Comparison of ENCODE assay signal across 8 cellular contexts in genomic region chr9:35114113-35114847, GRCh38. TPM values are rescaled to one million over a fixed set of nuclear protein-coding genes. Genes with fewer than 3 reads are reported as not detected.
DNase-seq lines count a peak whose midpoint lies in the region; ATAC-seq and TF ChIP-seq lines count a peak whose summit lies in the region.

No MANE protein-coding gene starts in this region.

- H3K4me3 ChIP-seq in MG63, result peak overlapping the region; percentile 59
- H3K4me3 ChIP-seq in right atrium auricular region, result peak overlapping the region; percentile 62 to 65

- no peaks in the 10 kb centered on the region for H3K27me3 Mint-ChIP-seq in progenitor cell of endocrine pancreas

- H3K4me1 Mint-ChIP-seq in progenitor cell of endocrine pancreas (ENCODE audit: low read depth), result peaks cover 47% of the 10 kb centered on the region

- TF ChIP-seq CTCF in right atrium auricular region (IDR thresholded peaks at IDR 0.05), result no peak
- no peak for TF ChIP-seq CTCF in progenitor cell of endocrine pancreas (IDR thresholded peaks at IDR 0.05; ENCODE audit: unreplicated experiment)

- peak overlapping the region; percentile 90 to 98 for H3K27ac ChIP-seq in right atrium auricular region

- H3K27me3 ChIP-seq in MG63, result no peaks in the 10 kb centered on the region
- no peaks in the 10 kb centered on the region for H3K27me3 ChIP-seq in right atrium auricular region

- H3K9ac ChIP-seq in ES-I3 (ENCODE audit: low read depth, low read length), result peak overlapping the region; percentile 73; the same call in 1 of the 2 replicates

- H3K27ac Mint-ChIP-seq in progenitor cell of endocrine pancreas, result peak overlapping the region; percentile 85

- H3K9me3 ChIP-seq in ES-I3 (ENCODE audit: control insufficient read depth, insufficient read depth, low read length), result no peaks in the 10 kb centered on the region
- no peaks in the 10 kb centered on the region for H3K9me3 ChIP-seq in MG63
- H3K9me3 ChIP-seq in right atrium auricular region, result no peaks in the 10 kb centered on the region

- H3K36me3 Mint-ChIP-seq in progenitor cell of endocrine pancreas (ENCODE audit: insufficient read depth), result no peaks in the 10 kb centered on the region

- no peak for ATAC-seq in GM18909 (IDR thresholded peaks at IDR 0.05; ENCODE audit: poor library complexity, unreplicated experiment)

- H3K36me3 ChIP-seq in ES-I3 (ENCODE audit: insufficient read depth, low read length) (no peaks in the 10 kb centered on the region), MG63 (no peaks in the 10 kb centered on the region), right atrium auricular region (no peaks in the 10 kb centered on the region)

- H3K4me1 ChIP-seq in ES-I3 (ENCODE audit: insufficient read depth, low read length) (peaks cover 9% of the 10 kb centered on the region), right atrium auricular region (peaks cover 0 to 69% of the 10 kb centered on the region in 2 donors)

- DNase-seq in MG63 (peak; percentile 83), SKM-1 treated with dmso at 0.1 percent for 144 hours (lab: John Stamatoyannopoulos, UW; ENCODE audit: unreplicated experiment) (peak; percentile 95), amygdala (lab: John Stamatoyannopoulos, UW) (peak in 47 of 56 donors; percentile 10 to 85 (median 62)), right atrium auricular region (ENCODE audit: low spot score) (peak; percentile 95), progenitor cell of endocrine pancreas (ENCODE audit: low spot score, unreplicated experiment) (no peak), middle frontal gyrus (ENCODE audit: extremely low spot score, low spot score) (no peak)

- H3K9me3 Mint-ChIP-seq in progenitor cell of endocrine pancreas (ENCODE audit: low read depth), result no peaks in the 10 kb centered on the region

- peak overlapping the region; percentile 89 for H3K4me3 Mint-ChIP-seq in progenitor cell of endocrine pancreas (ENCODE audit: low read depth)

RNA-seq across cellular contexts. Expression of gene ATOSB, which starts 1.4 kb away (rescaled TPM):
- total RNA-seq in MG63 (2014; rRNA removed; shearing (Covaris generic); ENCODE audit: low replicate concordance), result 0.72 and 2.0 TPM in 2 replicates
- total RNA-seq in right atrium auricular region, result 10 to 100 TPM; 19.6 to 22.2 TPM
- total RNA-seq in progenitor cell of endocrine pancreas, result 17.7 and 19.4 TPM in 2 replicates

RNA-seq across cellular contexts. Expression of gene STOML2, which starts 11.3 kb away (rescaled TPM):
- 152 and 209 TPM in 2 replicates for total RNA-seq in MG63 (2014; rRNA removed; shearing (Covaris generic); ENCODE audit: low replicate concordance)
- total RNA-seq in right atrium auricular region (100 to 1,000 TPM; 114 to 115 TPM), progenitor cell of endocrine pancreas (120 and 121 TPM in 2 replicates)

RNA-seq across cellular contexts. Expression of gene PIGO, which starts 17.9 kb away (rescaled TPM):
- total RNA-seq in MG63 (2014; rRNA removed; shearing (Covaris generic); ENCODE audit: low replicate concordance), result 7.9 and 9.0 TPM in 2 replicates
- total RNA-seq in right atrium auricular region (10 to 100 TPM in 1 of 2 donors, 1 to 10 TPM in 1; 9.0 to 12.3 TPM), progenitor cell of endocrine pancreas (27.3 and 31.5 TPM in 2 replicates)

RNA-seq across cellular contexts. Expression of gene FANCG, which starts 34.5 kb away (rescaled TPM):
- total RNA-seq in MG63 (2014; rRNA removed; shearing (Covaris generic); ENCODE audit: low replicate concordance), result 15.2 and 16.5 TPM in 2 replicates
- total RNA-seq in right atrium auricular region (1 to 10 TPM in 1 of 2 donors, under 1 TPM in 1; 0.89 to 1.9 TPM), progenitor cell of endocrine pancreas (64.7 and 68.7 TPM in 2 replicates)

RNA-seq across cellular contexts. Expression of gene VCP, which starts 41.9 kb away (rescaled TPM):
- total RNA-seq in MG63 (2014; rRNA removed; shearing (Covaris generic); ENCODE audit: low replicate concordance), result 120 and 139 TPM in 2 replicates
- total RNA-seq in right atrium auricular region, result 100 to 1,000 TPM; 150 to 157 TPM
- total RNA-seq in progenitor cell of endocrine pancreas, result 320 and 326 TPM in 2 replicates

Comparison
In these comparisons a context has a peak if more than half of its experiments do, and no peak if none do; other contexts are left out.
1. DNase-seq: peak in MG63 (single experiment), SKM-1 treated with dmso at 0.1 percent for 144 hours (single experiment), amygdala (47 of 56) and right atrium auricular region (single experiment); none in progenitor cell of endocrine pancreas (single experiment) and middle frontal gyrus (single experiment).